Comparison of ENCODE assay signal across 9 cellular contexts in the genomic region with DNA sequence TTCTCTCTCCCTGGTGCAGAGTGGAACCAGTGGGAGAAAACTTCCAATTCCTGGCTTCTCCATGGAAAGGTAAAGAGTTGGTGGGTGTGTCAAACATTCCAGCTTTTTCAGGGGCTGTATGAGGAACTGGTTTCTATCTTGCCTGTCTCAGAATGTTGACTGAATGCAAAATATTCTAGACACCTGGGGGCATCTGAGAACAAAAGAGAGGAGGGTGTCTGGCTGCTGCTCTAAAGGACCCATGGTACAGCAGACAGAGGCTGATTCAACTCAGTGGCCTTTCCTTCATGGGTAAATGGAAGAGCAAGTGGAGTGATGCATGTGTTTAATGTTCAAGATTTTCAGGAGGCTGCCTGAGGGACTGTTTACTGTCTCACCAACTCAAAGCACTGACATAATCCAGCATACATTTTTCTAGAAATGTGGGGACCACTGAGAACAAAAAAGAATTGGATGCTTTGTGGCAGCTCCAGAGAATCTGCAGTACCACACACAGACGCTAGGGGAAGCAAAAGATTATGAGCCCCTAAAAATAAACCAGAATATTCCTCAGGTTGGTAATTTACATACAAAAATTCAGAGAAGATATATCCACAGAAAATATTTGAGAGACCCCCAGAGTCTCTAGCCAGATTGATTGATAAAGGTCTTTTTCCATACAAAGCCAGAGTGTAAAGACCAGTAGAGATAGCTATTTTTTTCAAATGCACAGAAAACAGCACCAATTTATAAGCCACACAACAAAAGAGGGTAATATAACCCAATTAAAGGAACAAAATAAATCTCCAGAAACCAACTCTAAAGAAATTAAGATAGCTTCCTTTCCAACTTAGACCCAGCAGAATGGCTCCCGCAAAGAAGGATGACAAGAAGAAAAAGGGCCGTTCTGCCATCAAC. TPM values are rescaled to one million over a fixed set of nuclear protein-coding genes. Genes with fewer than 3 reads are reported as not detected.
DNase-seq lines count a peak whose midpoint lies in the region; ATAC-seq, FAIRE-seq and TF ChIP-seq lines count a peak whose summit lies in the region.
"Had no signal": no experiment of that assay in that cellular context is flagged by ENCODE, and none has a peak within 500 bp of the region (broad histone marks: within the 10 kb centered on the region; RNA-seq: fewer than 3 reads in every experiment).

No MANE protein-coding gene starts in this region.

- H3K27ac Mint-ChIP-seq in HFFc6: no peak overlapping the region
- H3K27ac Mint-ChIP-seq: IgD-negative memory B cell had no signal

- no peak overlapping the region for H3K4me2 ChIP-seq in GM12878 (ENCODE audit: control insufficient read depth, insufficient read depth)

- no peak for FAIRE-seq in GM12878 (lab: Jason Lieb, UNC)

- ATAC-seq in GM12878 (no peak), HG02973 (IDR thresholded peaks at IDR 0.05; ENCODE audit: unreplicated experiment) (no peak), HG03097 (IDR thresholded peaks at IDR 0.05; ENCODE audit: low FRiP score, unreplicated experiment) (no peak)

- H3K4me3 Mint-ChIP-seq in HFFc6: no peak overlapping the region
- H3K4me3 Mint-ChIP-seq: IgD-negative memory B cell had no signal

- H4K20me1 ChIP-seq in GM12878 (ENCODE audit: control insufficient read depth, insufficient read depth): no peaks in the 10 kb centered on the region

- H3K36me3 Mint-ChIP-seq in HFFc6 (ENCODE audit: low read depth): peaks cover 4% of the 10 kb centered on the region

- H3K79me2 ChIP-seq in GM12878 (ENCODE audit: control insufficient read depth, insufficient read depth, low read length): no peaks in the 10 kb centered on the region

- H3K9me3 Mint-ChIP-seq in HFFc6: peaks cover 12% of the 10 kb centered on the region

- TF ChIP-seq POLR2A in GM12878 (IDR thresholded peaks at IDR 0.05; ENCODE audit: low read depth, low read length): no peak

- CTCF ChIA-PET in GM12878 (lab: Yijun Ruan, JAX): interaction anchor here (1.1 to 1.9 kb wide), 2 partner anchors 14 to 28 kb away, joined by 4 to 8 read pairs; no protein-coding TSS in a partner anchor

- BruUV-seq in GM12878 (replicated peaks; lab: Mats Ljungman, UMichigan): no TSS peak

- RAD21 ChIA-PET in GM12878 (lab: Charles Lee; ENCODE audit: unreplicated experiment): interaction anchor here (1.2 kb wide), 1 partner anchor 403 kb away, joined by 3 read pairs; no protein-coding TSS in a partner anchor

- H3K4me1 ChIP-seq in GM12878 (ENCODE audit: control insufficient read depth, insufficient read depth, low read length): no peaks in the 10 kb centered on the region

- in situ Hi-C loops in GM12878 (cut with MboI): no loop called here

- POLR2A ChIA-PET in GM12878 (lab: Charles Lee): no interaction called here

- no peaks in the 10 kb centered on the region for H3K27me3 ChIP-seq in GM12878 (replicated peaks in 1 of 2; ENCODE audit: control insufficient read depth in 2 of 2, insufficient read depth in 2 of 2, low read length in 1 of 2)

- H2AFZ ChIP-seq in GM12878 (ENCODE audit: control insufficient read depth, low read depth, low read length): no peak overlapping the region

- intact Hi-C loops in GM12878 (cut with micrococcal nuclease; ENCODE audit: unreplicated experiment): no loop called here

- H3K27ac ChIP-seq in GM12878 (ENCODE audit: control insufficient read depth, insufficient read depth): no peak overlapping the region

- no peak overlapping the region for H3K4me3 ChIP-seq in GM12878

- 60% methylated on average over 3 of the region's 3 CpGs for WGBS in GM12878 (ENCODE audit: insufficient coverage, insufficient replicate concordance, low lambda C conversion rate, missing lambda C conversion rate)

- no peaks in the 10 kb centered on the region; the same call in 2 of the 3 replicates for H3K9me3 ChIP-seq in GM12878 (replicated peaks; ENCODE audit: control insufficient read depth, insufficient read depth, low read length)

- H3K9ac ChIP-seq in GM12878 (ENCODE audit: control insufficient read depth, insufficient read depth, low read length): no peak overlapping the region

- no peaks in the 10 kb centered on the region; the same call in 1 of the 2 replicates for H3K27me3 Mint-ChIP-seq in HFFc6 (ENCODE audit: insufficient read depth)
- H3K27me3 Mint-ChIP-seq: IgD-negative memory B cell had no signal

- DNase-seq in CD1c-positive myeloid dendritic cell (ENCODE audit: extremely low spot score) (peak; percentile 4), HFFc6 (no peak), GM12878 (ENCODE audit: low read depth, low spot score) (no peak), lung microvascular endothelial cell (ENCODE audit: low read depth in 2 of 2) (peak; percentile 11 to 32), NCI-H2029 treated with DMSO at 0.1 percent for 48 hours (lab: John Stamatoyannopoulos, UW) (no peak), NCI-H1092 treated with DMSO at 0.1 percent for 48 hours (lab: John Stamatoyannopoulos, UW) (no peak)

- SMC1A ChIA-PET in GM12878 (lab: Charles Lee; ENCODE audit: uncharacterized antibody, unreplicated experiment): no interaction called here

- peak; percentile 14; the same call in 1 of the 2 replicates for TF ChIP-seq RAD21 in GM12878 (IDR thresholded peaks at IDR 0.05; ENCODE audit: insufficient read depth, low read depth, low read length)

- TF ChIP-seq CTCF in HFFc6 (IDR thresholded peaks at IDR 0.05): peak; percentile 81
- TF ChIP-seq CTCF in GM12878 (IDR thresholded peaks at IDR 0.05 in 2 of 3, conservative IDR thresholded peaks at IDR 0.05 in 1 of 3; ENCODE audit: control insufficient read depth in 2 of 3, extremely low read depth in 1 of 3, insufficient read depth in 1 of 3, low read depth in 3 of 3, low read length in 3 of 3): peak; percentile 15 to 59 (median 53); a peak in 5 of 6 replicates

- no peak for TF ChIP-seq EP300 in GM12878 (IDR thresholded peaks at IDR 0.05; ENCODE audit: borderline replicate concordance in 1 of 2, control insufficient read depth in 1 of 2, low read depth in 2 of 2, low read length in 2 of 2)

- H3K36me3 ChIP-seq in GM12878 (ENCODE audit: control insufficient read depth in 2 of 2, insufficient read depth in 2 of 2, low read length in 1 of 2): no peaks in the 10 kb centered on the region

- H3K4me1 Mint-ChIP-seq in HFFc6 (ENCODE audit: low read depth): no peaks in the 10 kb centered on the region
- H3K4me1 Mint-ChIP-seq: IgD-negative memory B cell had no signal

TF ChIP-seq in GM12878, 131 proteins besides CTCF, POLR2A, EP300 and RAD21 (continues in another document):
- TF ChIP-seq ASH2L (IDR thresholded peaks at IDR 0.05; ENCODE audit: borderline replicate concordance, low read depth) (no peak), EGR1 (IDR thresholded peaks at IDR 0.05; ENCODE audit: borderline replicate concordance in 1 of 2, low read depth in 2 of 2, low read length in 2 of 2) (no peak), MXI1 (IDR thresholded peaks at IDR 0.05; ENCODE audit: low read depth, low read length) (no peak), E2F8 (IDR thresholded peaks at IDR 0.05; ENCODE audit: low read depth, partially characterized antibody) (no peak), NBN (IDR thresholded peaks at IDR 0.05) (no peak), MEF2B (IDR thresholded peaks at IDR 0.05; ENCODE audit: partially characterized antibody, poor library complexity, severe bottlenecking) (no peak), PAX8 (IDR thresholded peaks at IDR 0.05) (no peak), TARDBP (IDR thresholded peaks at IDR 0.05; ENCODE audit: borderline replicate concordance) (no peak), FOXK2 (IDR thresholded peaks at IDR 0.05) (no peak), GATAD2B (conservative IDR thresholded peaks at IDR 0.05; ENCODE audit: low read depth) (no peak)

RNA-seq across cellular contexts. Expression of gene STARD8, which starts 48.0 kb away (rescaled TPM):
- 1 to 10 TPM; 1.9 to 3.6 (median 3.0) TPM for total RNA-seq in HFFc6 (2021; fragmentation: NEBNext Ultra II Directional; extraction: Animal tissue kit (Norgen Biotek cat#: 25700))
- 0.17 and 0.22 TPM in 2 replicates for total RNA-seq in GM12878 (2013; cell fraction: nucleolus; rRNA removed)
- not detected in 2 replicates for total RNA-seq in GM12878 (2014; rRNA removed)
- total RNA-seq in GM12878 (2014; rRNA removed; fragmentation: Illumina TruSeq; extraction: Trizol): not detected in 2 replicates
- 0.10 and 0.13 TPM in 2 replicates for total RNA-seq in GM12878 (2021)
- 0.12 TPM for polyA plus RNA-seq in GM12878 (2011; ENCODE audit: low read depth)
- 0.01 and 0.04 TPM in 2 replicates for polyA plus RNA-seq in GM12878 (2011; rRNA removed)
- 0.01 and 0.03 TPM in 2 replicates for polyA plus RNA-seq in GM12878 (2011; cell fraction: cytosol; rRNA removed)
- polyA plus RNA-seq in GM12878 (2011; cell fraction: nucleus; rRNA removed): 0.22 and 0.24 TPM in 2 replicates
- polyA plus RNA-seq in GM12878 (2012): 0.15 and 0.29 TPM in 2 replicates
- 0.03 TPM in 1 of 2 replicates, not detected in the other for polyA plus RNA-seq in GM12878 (2014; fragmentation: Illumina TruSeq; extraction: Trizol)
- not detected for polyA plus RNA-seq in GM12878 (2014; fragmentation: Nextera tagmentation; extraction: Ambion mirVana)
- 0.14 TPM in 1 of 2 replicates, not detected in the other for polyA plus RNA-seq in GM12878 (2014; rRNA removed)
- not detected for polyA plus RNA-seq in GM12878 (2016; fragmentation: Nextera tagmentation; extraction: Ambion mirVana)
- 0.05 TPM in 1 of 2 replicates, not detected in the other for polyA minus RNA-seq in GM12878 (2011; rRNA and poly(A)+ RNA removed)
- not detected in 2 replicates for polyA minus RNA-seq in GM12878 (2011; cell fraction: cytosol; rRNA and poly(A)+ RNA removed)
- polyA minus RNA-seq in GM12878 (2011; cell fraction: nucleus; rRNA and poly(A)+ RNA removed): not detected in 2 replicates
- 16.8 and 33.3 TPM in 2 replicates for total RNA-seq in lung microvascular endothelial cell

Comparison
In these comparisons a context has a peak if more than half of its experiments do, and no peak if none do; other contexts are left out.
1. DNase-seq: peak in CD1c-positive myeloid dendritic cell (single experiment) and lung microvascular endothelial cell (2 of 2); none in HFFc6 (single experiment), GM12878 (single experiment), NCI-H2029 treated with DMSO at 0.1 percent for 48 hours (single experiment) and NCI-H1092 treated with DMSO at 0.1 percent for 48 hours (single experiment).